Comparison of ENCODE assay signal across 7 cellular contexts in genomic region chr1:11692899-11693590, GRCh38. TPM values are rescaled to one million over a fixed set of nuclear protein-coding genes. Genes with fewer than 3 reads are reported as not detected.
DNase-seq lines count a peak whose midpoint lies in the region; TF ChIP-seq lines count a peak whose summit lies in the region.

No MANE protein-coding gene starts in this region.

- no peak overlapping the region for H2AFZ ChIP-seq in neural progenitor cell (replicated peaks)

- H3K27me3 ChIP-seq in neural progenitor cell: peaks cover 11% of the 10 kb centered on the region

- H3K4me2 ChIP-seq in neural progenitor cell: peak overlapping the region; percentile 93

- H3K36me3 ChIP-seq in neural progenitor cell: no peaks in the 10 kb centered on the region

- no peak overlapping the region for H3K27ac ChIP-seq in neural progenitor cell

- H3K9me3 Mint-ChIP-seq in neural progenitor cell: no peaks in the 10 kb centered on the region

- H3K36me3 Mint-ChIP-seq in neural progenitor cell: no peaks in the 10 kb centered on the region

- H3K79me2 ChIP-seq in neural progenitor cell (ENCODE audit: low read depth): peaks cover 90% of the 10 kb centered on the region

- H3K27ac Mint-ChIP-seq in neural progenitor cell: no peak overlapping the region

- no peak for TF ChIP-seq CTCF in neural progenitor cell (IDR thresholded peaks at IDR 0.05)

- peaks cover 77% of the 10 kb centered on the region for H3F3A ChIP-seq in neural progenitor cell (ENCODE audit: low read depth)

- H3K9ac ChIP-seq in neural progenitor cell: no peak overlapping the region

- H3K4me1 Mint-ChIP-seq in neural progenitor cell: peaks cover 36% of the 10 kb centered on the region

- no peaks in the 10 kb centered on the region for H3K9me3 ChIP-seq in neural progenitor cell (ENCODE audit: low read depth)

- H4K20me1 ChIP-seq in neural progenitor cell (ENCODE audit: low read depth): peaks cover 56% of the 10 kb centered on the region

- peaks cover 48% of the 10 kb centered on the region for H3K4me1 ChIP-seq in neural progenitor cell

- peak; percentile 98 for DNase-seq in HT1080 (ENCODE audit: low read depth)
- DNase-seq in T1000 (lab: John Stamatoyannopoulos, UW): peak; percentile 54
- peak; percentile 39 for DNase-seq in dedifferentiated amniotic fluid mesenchymal stem cell (ENCODE audit: extremely low spot score)
- DNase-seq in neural progenitor cell (ENCODE audit: low spot score): peak; percentile 13
- DNase-seq in NCI-H1092 (lab: John Stamatoyannopoulos, UW): no peak
- no peak for DNase-seq in COR-L47 (lab: John Stamatoyannopoulos, UW)
- no peak for DNase-seq in GM19238 (ENCODE audit: insufficient read length, low spot score)

- peak overlapping the region; percentile 85 for H3K4me3 Mint-ChIP-seq in neural progenitor cell

- H3K27me3 Mint-ChIP-seq in neural progenitor cell (ENCODE audit: insufficient read depth, low read depth): peaks cover 18% of the 10 kb centered on the region

- H3K4me3 ChIP-seq in neural progenitor cell: peak overlapping the region; percentile 97

RNA-seq across cellular contexts. Expression of gene DRAXIN, which starts 1.5 kb away (rescaled TPM):
- total RNA-seq in HT1080 (2014; rRNA removed; shearing (Covaris generic)): 0.32 and 0.57 TPM in 2 replicates
- 0.02 TPM in 1 of 2 replicates, not detected in the other for polyA plus RNA-seq in HT1080 (2015; cell fraction: cytosol; rRNA removed)
- polyA plus RNA-seq in HT1080 (2015; cell fraction: nucleus; rRNA removed): 0.05 TPM in 1 of 2 replicates, not detected in the other
- 27.1 and 31.3 TPM in 2 replicates for total RNA-seq in neural progenitor cell (ENCODE audit: low replicate concordance)

RNA-seq across cellular contexts. Expression of gene MAD2L2, which starts 12.1 kb away (rescaled TPM):
- total RNA-seq in HT1080 (2014; rRNA removed; shearing (Covaris generic)): 70.5 and 72.2 TPM in 2 replicates
- 36.3 and 48.7 TPM in 2 replicates for polyA plus RNA-seq in HT1080 (2015; cell fraction: cytosol; rRNA removed)
- polyA plus RNA-seq in HT1080 (2015; cell fraction: nucleus; rRNA removed): 18.4 and 21.5 TPM in 2 replicates
- total RNA-seq in neural progenitor cell (ENCODE audit: low replicate concordance): 108 and 164 TPM in 2 replicates

RNA-seq across cellular contexts. Expression of gene FBXO6, which starts 29.0 kb away (rescaled TPM):
- 8.5 and 9.4 TPM in 2 replicates for total RNA-seq in HT1080 (2014; rRNA removed; shearing (Covaris generic))
- polyA plus RNA-seq in HT1080 (2015; cell fraction: cytosol; rRNA removed): 7.8 and 10.6 TPM in 2 replicates
- polyA plus RNA-seq in HT1080 (2015; cell fraction: nucleus; rRNA removed): 2.6 and 3.8 TPM in 2 replicates
- 1.2 and 1.7 TPM in 2 replicates for total RNA-seq in neural progenitor cell (ENCODE audit: low replicate concordance)

RNA-seq across cellular contexts. Expression of gene FBXO44, which starts 38.4 kb away (rescaled TPM):
- total RNA-seq in HT1080 (2014; rRNA removed; shearing (Covaris generic)): 0.73 and 2.2 TPM in 2 replicates
- polyA plus RNA-seq in HT1080 (2015; cell fraction: cytosol; rRNA removed): 2.1 and 3.2 TPM in 2 replicates
- 7.6 and 9.4 TPM in 2 replicates for polyA plus RNA-seq in HT1080 (2015; cell fraction: nucleus; rRNA removed)
- total RNA-seq in neural progenitor cell (ENCODE audit: low replicate concordance): 5.3 and 18.2 TPM in 2 replicates

RNA-seq across cellular contexts. Expression of gene FBXO2, which starts 38.8 kb away (rescaled TPM):
- 0.13 TPM in 1 of 2 replicates, not detected in the other for total RNA-seq in HT1080 (2014; rRNA removed; shearing (Covaris generic))
- polyA plus RNA-seq in HT1080 (2015; cell fraction: cytosol; rRNA removed): 0.20 and 0.35 TPM in 2 replicates
- 0.36 and 0.53 TPM in 2 replicates for polyA plus RNA-seq in HT1080 (2015; cell fraction: nucleus; rRNA removed)
- 0.56 and 7.3 TPM in 2 replicates for total RNA-seq in neural progenitor cell (ENCODE audit: low replicate concordance)

Comparison
In these comparisons a context has a peak if more than half of its experiments do, and no peak if none do; other contexts are left out.
1. DNase-seq: peak in HT1080 (single experiment), T1000 (single experiment), dedifferentiated amniotic fluid mesenchymal stem cell (single experiment) and neural progenitor cell (single experiment); none in NCI-H1092 (single experiment), COR-L47 (single experiment) and GM19238 (single experiment).
2. RNA of gene DRAXIN, which starts 1.5 kb away (total RNA-seq): 27.1 to 31.3 TPM in neural progenitor cell; 0.32 to 0.57 TPM in HT1080; every median in the first group is over 10 times any median in the second.